8 cellular contexts compared by ENCODE assay signal in genomic region chr4:150126201-150126879, GRCh38. TPM values are rescaled to one million over a fixed set of nuclear protein-coding genes. Genes with fewer than 3 reads are reported as not detected.
DNase-seq lines count a peak whose midpoint lies in the region; ATAC-seq and TF ChIP-seq lines count a peak whose summit lies in the region.
"Had no signal": no experiment of that assay in that cellular context is flagged by ENCODE, and none has a peak within 500 bp of the region (broad histone marks: within the 10 kb centered on the region; RNA-seq: fewer than 3 reads in every experiment).

No MANE protein-coding gene starts in this region.

- no peaks in the 10 kb centered on the region for H3K27me3 ChIP-seq in smooth muscle cell (ENCODE audit: low read depth)

- no peaks in the 10 kb centered on the region for H3K36me3 ChIP-seq in smooth muscle cell (ENCODE audit: low read depth)

- no peaks in the 10 kb centered on the region for H3K9me3 ChIP-seq in smooth muscle cell (replicated peaks; ENCODE audit: low read depth)

- H3K4me1 Mint-ChIP-seq in activated T-helper 1 cell treated with anti-CD3 and anti-CD28 coated beads, Interleukin-12 subunit alpha, Interleukin-12 subunit beta, Interleukin-2, Interleukin-4 antibody, amounts not matched to agents 30 ng/mL and 10 ng/mL and 1 ng/mL, durations not matched to agents 14 hours and 24 hours and 36 hours (ENCODE audit: low read depth): no peaks in the 10 kb centered on the region

- WGBS in smooth muscle cell (ENCODE audit: low lambda C conversion rate): 46% methylated on average over 3 of the region's 3 CpGs

- ATAC-seq in GM19452 (IDR thresholded peaks at IDR 0.05; ENCODE audit: unreplicated experiment) (peak; percentile 24), HG03108 (IDR thresholded peaks at IDR 0.05; ENCODE audit: unreplicated experiment) (no peak)

- no peak overlapping the region for H3K4me3 Mint-ChIP-seq in activated T-helper 1 cell treated with anti-CD3 and anti-CD28 coated beads, Interleukin-12 subunit alpha, Interleukin-12 subunit beta, Interleukin-2, Interleukin-4 antibody, amounts not matched to agents 30 ng/mL and 10 ng/mL and 1 ng/mL, durations not matched to agents 14 hours and 24 hours and 36 hours

- H4K20me1 ChIP-seq in smooth muscle cell (ENCODE audit: low read depth): no peaks in the 10 kb centered on the region

- peak overlapping the region; percentile 45 for H3K4me2 ChIP-seq in smooth muscle cell

- no peaks in the 10 kb centered on the region for H3K36me3 Mint-ChIP-seq in activated T-helper 1 cell treated with anti-CD3 and anti-CD28 coated beads, Interleukin-12 subunit alpha, Interleukin-12 subunit beta, Interleukin-2, Interleukin-4 antibody, amounts not matched to agents 30 ng/mL and 10 ng/mL and 1 ng/mL, durations not matched to agents 14 hours and 24 hours and 36 hours (ENCODE audit: low read depth)

- H3K27ac ChIP-seq in smooth muscle cell (ENCODE audit: low read depth): peak overlapping the region; percentile 22

- H3K79me2 ChIP-seq in smooth muscle cell (ENCODE audit: low read depth): no peaks in the 10 kb centered on the region

- no peaks in the 10 kb centered on the region for H3F3A ChIP-seq in smooth muscle cell (ENCODE audit: low read depth)

- intact Hi-C loops in activated T-helper 1 cell treated with anti-CD3 and anti-CD28 coated beads, Interleukin-12 subunit alpha, Interleukin-12 subunit beta, Interleukin-2, Interleukin-4 antibody, amounts not matched to agents 30 ng/mL and 10 ng/mL and 1 ng/mL, durations not matched to agents 14 hours and 24 hours and 36 hours (cut with micrococcal nuclease): no loop called here

- in situ Hi-C loops in astrocyte of the spinal cord (cut with HindIII; ENCODE audit: low sequenced_read_pairs): no loop called here

- H3K9me3 Mint-ChIP-seq in activated T-helper 1 cell treated with anti-CD3 and anti-CD28 coated beads, Interleukin-12 subunit alpha, Interleukin-12 subunit beta, Interleukin-2, Interleukin-4 antibody, amounts not matched to agents 30 ng/mL and 10 ng/mL and 1 ng/mL, durations not matched to agents 14 hours and 24 hours and 36 hours: no peaks in the 10 kb centered on the region

- peaks cover 6% of the 10 kb centered on the region for H3K4me1 ChIP-seq in smooth muscle cell (ENCODE audit: low read depth)

- H3K4me3 ChIP-seq in astrocyte of the spinal cord (ENCODE audit: low read depth, low read length): no peak overlapping the region
- no peak overlapping the region for H3K4me3 ChIP-seq in smooth muscle cell

- H3K9ac ChIP-seq in smooth muscle cell (ENCODE audit: low read depth): no peak overlapping the region

- peaks cover 3% of the 10 kb centered on the region for H3K27me3 Mint-ChIP-seq in activated T-helper 1 cell treated with anti-CD3 and anti-CD28 coated beads, Interleukin-12 subunit alpha, Interleukin-12 subunit beta, Interleukin-2, Interleukin-4 antibody, amounts not matched to agents 30 ng/mL and 10 ng/mL and 1 ng/mL, durations not matched to agents 14 hours and 24 hours and 36 hours (ENCODE audit: insufficient read depth)

- peak; percentile 35 for DNase-seq in HT1080 (ENCODE audit: low read depth)
- DNase-seq in astrocyte of the spinal cord (ENCODE audit: low read depth, low spot score): peak; percentile 66
- no peak for DNase-seq in smooth muscle cell (lab: John Stamatoyannopoulos, UW; ENCODE audit: unreplicated experiment)
- DNase-seq in activated T-helper 1 cell treated with anti-CD3 and anti-CD28 coated beads, Interleukin-12 subunit alpha, Interleukin-12 subunit beta, Interleukin-2, Interleukin-4 antibody, amounts not matched to agents 30 ng/mL and 10 ng/mL and 1 ng/mL, durations not matched to agents 14 hours and 24 hours and 36 hours (ENCODE audit: low spot score): no peak
- no peak for DNase-seq in stimulated activated naive CD4-positive, alpha-beta T cell treated with Interleukin-2 at 50 U/mL for 16 hours (lab: John Stamatoyannopoulos, UW)
- DNase-seq: stimulated activated CD4-positive, alpha-beta T cell treated with anti-CD3 and anti-CD28 coated beads, Interleukin-4, amount 100 ng/mL, for 4 hours had no signal

- no peak overlapping the region for H2AFZ ChIP-seq in smooth muscle cell (ENCODE audit: low read depth)

- H3K27ac Mint-ChIP-seq in activated T-helper 1 cell treated with anti-CD3 and anti-CD28 coated beads, Interleukin-12 subunit alpha, Interleukin-12 subunit beta, Interleukin-2, Interleukin-4 antibody, amounts not matched to agents 30 ng/mL and 10 ng/mL and 1 ng/mL, durations not matched to agents 14 hours and 24 hours and 36 hours: no peak overlapping the region

- no peak for TF ChIP-seq CTCF in astrocyte of the spinal cord (IDR thresholded peaks at IDR 0.05; ENCODE audit: low read depth, low read length)
- TF ChIP-seq CTCF in smooth muscle cell (IDR thresholded peaks at IDR 0.05; ENCODE audit: borderline replicate concordance, insufficient read depth, poor library complexity, severe bottlenecking): no peak

RNA-seq across cellular contexts. Expression of gene DCLK2, which starts 48.1 kb away (rescaled TPM):
- total RNA-seq in HT1080 (2014; rRNA removed; shearing (Covaris generic)): 3.8 and 5.2 TPM in 2 replicates
- 1.2 and 1.5 TPM in 2 replicates for polyA plus RNA-seq in HT1080 (2015; cell fraction: cytosol; rRNA removed)
- 1.7 and 1.8 TPM in 2 replicates for polyA plus RNA-seq in HT1080 (2015; cell fraction: nucleus; rRNA removed)
- 4.8 and 5.4 TPM in 2 replicates for total RNA-seq in smooth muscle cell
- 1.3 and 3.4 TPM in 2 replicates for polyA plus RNA-seq in smooth muscle cell
- 0.08 TPM in 1 of 2 replicates, not detected in the other for total RNA-seq in activated T-helper 1 cell treated with anti-CD3 and anti-CD28 coated beads, Interleukin-12 subunit alpha, Interleukin-12 subunit beta, Interleukin-2, Interleukin-4 antibody, amounts not matched to agents 30 ng/mL and 10 ng/mL and 1 ng/mL, durations not matched to agents 14 hours and 24 hours and 36 hours

Comparison
In these comparisons a context has a peak if more than half of its experiments do, and no peak if none do; other contexts are left out.
1. DNase-seq: peak in HT1080 (single experiment) and astrocyte of the spinal cord (single experiment); none in smooth muscle cell (single experiment), activated T-helper 1 cell treated with anti-CD3 and anti-CD28 coated beads, Interleukin-12 subunit alpha, Interleukin-12 subunit beta, Interleukin-2, Interleukin-4 antibody, amounts not matched to agents 30 ng/mL and 10 ng/mL and 1 ng/mL, durations not matched to agents 14 hours and 24 hours and 36 hours (single experiment) and stimulated activated naive CD4-positive, alpha-beta T cell treated with Interleukin-2 at 50 U/mL for 16 hours (single experiment).